In genomic region chr19:56476671-56477428, GRCh38 we compare ENCODE assay signal across 8 cellular contexts. TPM values are rescaled to one million over a fixed set of nuclear protein-coding genes. Genes with fewer than 3 reads are reported as not detected.
A peak's percentile ranks its signal among the peaks of the same experiment; 100 is the strongest.
DNase-seq lines count a peak whose midpoint lies in the region; ATAC-seq, FAIRE-seq and TF ChIP-seq lines count a peak whose summit lies in the region.

Gene ZNF667, minus strand, starts transcription at chr19:56477345. Its CDS starts 14,975 bp downstream, at chr19:56462370.

- peak within 1 kb of the TSS; percentile 70 for H3K27ac Mint-ChIP-seq in activated naive CD4-positive, alpha-beta T cell treated with anti-CD3 and anti-CD28 coated beads for 36 hours
- H3K27ac Mint-ChIP-seq in activated T-cell treated with anti-CD3 and anti-CD28 coated beads, Interleukin-2, amount 50 U/mL, for 24 hours: peak within 1 kb of the TSS; percentile 93

- peaks cover 16% of the 10 kb centered on the region for H3K4me1 Mint-ChIP-seq in activated naive CD4-positive, alpha-beta T cell treated with anti-CD3 and anti-CD28 coated beads for 36 hours (ENCODE audit: low read depth)
- H3K4me1 Mint-ChIP-seq in activated T-cell treated with anti-CD3 and anti-CD28 coated beads, Interleukin-2, amount 50 U/mL, for 24 hours (ENCODE audit: low read depth): peaks cover 21% of the 10 kb centered on the region

- no peak for FAIRE-seq in pancreas (lab: Jason Lieb, UNC)

- DNase-seq in activated naive CD4-positive, alpha-beta T cell treated with anti-CD3 and anti-CD28 coated beads for 36 hours: peak; percentile 12
- no peak for DNase-seq in activated naive CD4-positive, alpha-beta T cell (lab: John Stamatoyannopoulos, UW)
- DNase-seq in activated T-cell treated with anti-CD3 and anti-CD28 coated beads, Interleukin-2, amount 50 U/mL, for 24 hours: peak; percentile 40
- peak; percentile 11 to 56 for DNase-seq in foreskin keratinocyte
- peak in 2 of 6 donors; percentile 17 to 71 for DNase-seq in pancreas
- DNase-seq in uterus: no peak

- H3K27ac ChIP-seq in foreskin keratinocyte (peak within 1 kb of the TSS; percentile 41), pancreas (peak within 1 kb of the TSS; percentile 1 to 78 (median 58)), uterus (peak within 1 kb of the TSS; percentile 76 to 88)

- H3K4me3 ChIP-seq in pancreas (peak within 1 kb of the TSS; percentile 31 to 85 (median 54)), uterus (peak within 1 kb of the TSS; percentile 61 to 82)

- CTCF ChIA-PET in activated naive CD4-positive, alpha-beta T cell treated with anti-CD3 and anti-CD28 coated beads for 36 hours (lab: Charles Lee): no interaction called here

- WGBS in pancreas, 2 donors: 1 to 2% methylated on average over 61 to 69 of the region's 69 CpGs

- peaks cover 35% of the 10 kb centered on the region for H3K36me3 Mint-ChIP-seq in activated naive CD4-positive, alpha-beta T cell treated with anti-CD3 and anti-CD28 coated beads for 36 hours (ENCODE audit: low read depth)
- H3K36me3 Mint-ChIP-seq in activated T-cell treated with anti-CD3 and anti-CD28 coated beads, Interleukin-2, amount 50 U/mL, for 24 hours (ENCODE audit: low read depth): peaks cover 62% of the 10 kb centered on the region

- H3K27me3 ChIP-seq in foreskin keratinocyte (no peaks in the 10 kb centered on the region), pancreas (no peaks in the 10 kb centered on the region), uterus (no peaks in the 10 kb centered on the region)

- H3K36me3 ChIP-seq in pancreas (no peaks in the 10 kb centered on the region), uterus (no peaks in the 10 kb centered on the region)

- intact Hi-C loops in activated naive CD4-positive, alpha-beta T cell treated with anti-CD3 and anti-CD28 coated beads for 36 hours (cut with micrococcal nuclease): no loop called here
- intact Hi-C loops in pancreas (cut with DNase I): no loop called here
- intact Hi-C loops in uterus (cut with DNase I; ENCODE audit: low total_unique reads): no loop called here

- H3K27me3 Mint-ChIP-seq in activated naive CD4-positive, alpha-beta T cell treated with anti-CD3 and anti-CD28 coated beads for 36 hours (ENCODE audit: low read depth): peaks cover 45% of the 10 kb centered on the region
- peaks cover 40% of the 10 kb centered on the region for H3K27me3 Mint-ChIP-seq in activated T-cell treated with anti-CD3 and anti-CD28 coated beads, Interleukin-2, amount 50 U/mL, for 24 hours

- H3K4me1 ChIP-seq in foreskin keratinocyte (no peaks in the 10 kb centered on the region), pancreas (no peaks in the 10 kb centered on the region), uterus (peaks cover 0 to 5% of the 10 kb centered on the region in 2 donors)

- H3K9me3 ChIP-seq in pancreas (no peaks in the 10 kb centered on the region), uterus (peaks cover 0 to 29% of the 10 kb centered on the region in 2 donors)

- peak within 1 kb of the TSS; percentile 85 for H3K4me3 Mint-ChIP-seq in activated naive CD4-positive, alpha-beta T cell treated with anti-CD3 and anti-CD28 coated beads for 36 hours
- peak within 1 kb of the TSS; percentile 88 for H3K4me3 Mint-ChIP-seq in activated T-cell treated with anti-CD3 and anti-CD28 coated beads, Interleukin-2, amount 50 U/mL, for 24 hours

- ATAC-seq in foreskin keratinocyte (peak; percentile 35), pancreas (peak in 2 of 4 donors; percentile 3 to 5), GM19324 (IDR thresholded peaks at IDR 0.05; ENCODE audit: low FRiP score, unreplicated experiment) (no peak), HG03378 (IDR thresholded peaks at IDR 0.05; ENCODE audit: unreplicated experiment) (no peak)

- no peak for TF ChIP-seq POLR2A in uterus (IDR thresholded peaks at IDR 0.05)

- H3K9me3 Mint-ChIP-seq in activated naive CD4-positive, alpha-beta T cell treated with anti-CD3 and anti-CD28 coated beads for 36 hours: peaks cover 58% of the 10 kb centered on the region
- peaks cover 69% of the 10 kb centered on the region for H3K9me3 Mint-ChIP-seq in activated T-cell treated with anti-CD3 and anti-CD28 coated beads, Interleukin-2, amount 50 U/mL, for 24 hours

- TF ChIP-seq CTCF in foreskin keratinocyte (conservative IDR thresholded peaks at IDR 0.05) (no peak), pancreas (IDR thresholded peaks at IDR 0.05) (no peak), uterus (IDR thresholded peaks at IDR 0.05) (no peak)

RNA-seq across cellular contexts. Expression of gene ZNF667, which starts in this region (rescaled TPM):
- under 1 TPM; 0.29 to 0.49 TPM for total RNA-seq in activated naive CD4-positive, alpha-beta T cell treated with anti-CD3 and anti-CD28 coated beads for 36 hours
- total RNA-seq in foreskin keratinocyte (2.9 and 3.4 TPM in 2 replicates), pancreas (1 to 10 TPM in 3 of 6 donors, under 1 TPM in 3; 0.54 to 3.3 (median 0.99) TPM), uterus (10 to 100 TPM in 1 of 4 donors, 1 to 10 TPM in 3; 2.3 to 20.7 (median 8.2) TPM)
- polyA plus RNA-seq in foreskin keratinocyte (1.2 and 1.4 TPM in 2 replicates), pancreas (1 to 10 TPM; 2.0 to 4.5 TPM)

Comparison
In these comparisons a context has a peak if more than half of its experiments do, and no peak if none do; other contexts are left out.
1. Peak in DNase-seq in activated naive CD4-positive, alpha-beta T cell treated with anti-CD3 and anti-CD28 coated beads for 36 hours; RNA of the gene not detected or under 1 TPM.
2. DNase-seq: peak in activated T-cell treated with anti-CD3 and anti-CD28 coated beads, Interleukin-2, amount 50 U/mL, for 24 hours (single experiment) and foreskin keratinocyte (2 of 2); none in activated naive CD4-positive, alpha-beta T cell (0 of 4) and uterus (0 of 2).
3. Peak in every context shown above with its lines, with median percentiles within 50 percentile points of each other: H3K27ac ChIP-seq.